In genomic region chr2:100417745-100418090, GRCh38 we compare ENCODE assay signal across 11 cellular contexts. TPM values are rescaled to one million over a fixed set of nuclear protein-coding genes. Genes with fewer than 3 reads are reported as not detected.
DNase-seq lines count a peak whose midpoint lies in the region; ATAC-seq, FAIRE-seq and TF ChIP-seq lines count a peak whose summit lies in the region.
"Had no signal": no experiment of that assay in that cellular context is flagged by ENCODE, and none has a peak within 500 bp of the region (broad histone marks: within the 10 kb centered on the region; RNA-seq: fewer than 3 reads in every experiment).

No MANE protein-coding gene starts in this region.

- no peaks in the 10 kb centered on the region for H3K27me3 ChIP-seq in iPS-15b (ENCODE audit: control insufficient read depth, insufficient read depth, low read length)

- peaks cover 2% of the 10 kb centered on the region for H3K36me3 Mint-ChIP-seq in activated T-helper 1 cell treated with anti-CD3 and anti-CD28 coated beads, Interleukin-12 subunit alpha, Interleukin-12 subunit beta, Interleukin-2, Interleukin-4 antibody, amounts not matched to agents 30 ng/mL and 10 ng/mL and 1 ng/mL, durations not matched to agents 14 hours and 24 hours and 36 hours (ENCODE audit: low read depth)
- H3K36me3 Mint-ChIP-seq in stimulated activated effector memory CD8-positive, alpha-beta T cell treated with anti-CD3 and anti-CD28 coated beads, Interleukin-12 subunit alpha, Interleukin-12 subunit beta, amount 100 ng/mL, for 72 hours, result no peaks in the 10 kb centered on the region

- H3K9me3 Mint-ChIP-seq in activated T-helper 1 cell treated with anti-CD3 and anti-CD28 coated beads, Interleukin-12 subunit alpha, Interleukin-12 subunit beta, Interleukin-2, Interleukin-4 antibody, amounts not matched to agents 30 ng/mL and 10 ng/mL and 1 ng/mL, durations not matched to agents 14 hours and 24 hours and 36 hours, result no peaks in the 10 kb centered on the region
- no peaks in the 10 kb centered on the region for H3K9me3 Mint-ChIP-seq in stimulated activated effector memory CD8-positive, alpha-beta T cell treated with anti-CD3 and anti-CD28 coated beads, Interleukin-12 subunit alpha, Interleukin-12 subunit beta, amount 100 ng/mL, for 72 hours

- H3K4me1 Mint-ChIP-seq in activated T-helper 1 cell treated with anti-CD3 and anti-CD28 coated beads, Interleukin-12 subunit alpha, Interleukin-12 subunit beta, Interleukin-2, Interleukin-4 antibody, amounts not matched to agents 30 ng/mL and 10 ng/mL and 1 ng/mL, durations not matched to agents 14 hours and 24 hours and 36 hours (ENCODE audit: low read depth), result peaks cover 13% of the 10 kb centered on the region
- peaks cover 20% of the 10 kb centered on the region for H3K4me1 Mint-ChIP-seq in stimulated activated effector memory CD8-positive, alpha-beta T cell treated with anti-CD3 and anti-CD28 coated beads, Interleukin-12 subunit alpha, Interleukin-12 subunit beta, amount 100 ng/mL, for 72 hours

- peak overlapping the region; percentile 91 for H3K4me3 ChIP-seq in iPS-15b (ENCODE audit: low read depth, low read length)

- peaks cover 19% of the 10 kb centered on the region for H3K4me1 ChIP-seq in iPS-15b (ENCODE audit: control insufficient read depth, insufficient read depth, low read length)

- FAIRE-seq in GM12891 (lab: Jason Lieb, UNC), result no peak
- FAIRE-seq: A204.1, endometrium had no signal

- peak; percentile 42 for DNase-seq in DMS53 treated with DMSO at 0.1 percent for 48 hours (lab: John Stamatoyannopoulos, UW; ENCODE audit: unreplicated experiment)
- no peak for DNase-seq in DMS53 (lab: John Stamatoyannopoulos, UW)
- DNase-seq in activated T-helper 1 cell treated with anti-CD3 and anti-CD28 coated beads, Interleukin-12 subunit alpha, Interleukin-12 subunit beta, Interleukin-2, Interleukin-4 antibody, amounts not matched to agents 30 ng/mL and 10 ng/mL and 1 ng/mL, durations not matched to agents 14 hours and 24 hours and 36 hours (ENCODE audit: low spot score), result no peak
- DNase-seq in stimulated activated effector memory CD8-positive, alpha-beta T cell treated with anti-CD3 and anti-CD28 coated beads, Interleukin-12 subunit alpha, Interleukin-12 subunit beta, amount 100 ng/mL, for 72 hours (ENCODE audit: low spot score in 2 of 2), result no peak
- no peak for DNase-seq in HT-29 (ENCODE audit: low spot score)
- DNase-seq in NK-92 (lab: John Stamatoyannopoulos, UW; ENCODE audit: unreplicated experiment), result no peak
- DNase-seq in GM12891 (ENCODE audit: insufficient read length, low spot score), result no peak

- peak overlapping the region; percentile 82 for H3K4me3 Mint-ChIP-seq in activated T-helper 1 cell treated with anti-CD3 and anti-CD28 coated beads, Interleukin-12 subunit alpha, Interleukin-12 subunit beta, Interleukin-2, Interleukin-4 antibody, amounts not matched to agents 30 ng/mL and 10 ng/mL and 1 ng/mL, durations not matched to agents 14 hours and 24 hours and 36 hours
- peak overlapping the region; percentile 89 for H3K4me3 Mint-ChIP-seq in stimulated activated effector memory CD8-positive, alpha-beta T cell treated with anti-CD3 and anti-CD28 coated beads, Interleukin-12 subunit alpha, Interleukin-12 subunit beta, amount 100 ng/mL, for 72 hours

- ATAC-seq in stimulated activated effector memory CD8-positive, alpha-beta T cell treated with anti-CD3 and anti-CD28 coated beads, Interleukin-12 subunit alpha, Interleukin-12 subunit beta, amount 100 ng/mL, for 72 hours, result no peak

- no peak for TF ChIP-seq POLR2A in GM12891 (IDR thresholded peaks at IDR 0.05; ENCODE audit: low read depth, low read length)

- no peaks in the 10 kb centered on the region for H3K36me3 ChIP-seq in iPS-15b (ENCODE audit: control insufficient read depth, insufficient read depth, low read length)

- peaks cover 22% of the 10 kb centered on the region for H3K27me3 Mint-ChIP-seq in activated T-helper 1 cell treated with anti-CD3 and anti-CD28 coated beads, Interleukin-12 subunit alpha, Interleukin-12 subunit beta, Interleukin-2, Interleukin-4 antibody, amounts not matched to agents 30 ng/mL and 10 ng/mL and 1 ng/mL, durations not matched to agents 14 hours and 24 hours and 36 hours (ENCODE audit: insufficient read depth)

- H3K9ac ChIP-seq in iPS-15b (ENCODE audit: low read depth, low read length), result peak overlapping the region; percentile 66

- intact Hi-C loops in activated T-helper 1 cell treated with anti-CD3 and anti-CD28 coated beads, Interleukin-12 subunit alpha, Interleukin-12 subunit beta, Interleukin-2, Interleukin-4 antibody, amounts not matched to agents 30 ng/mL and 10 ng/mL and 1 ng/mL, durations not matched to agents 14 hours and 24 hours and 36 hours (cut with micrococcal nuclease), result loop anchor here (1.0 to 5.0 kb wide), 3 partner anchors 145 to 1765 kb away; partner anchors contain the start of genes PDCL3 and RPL31

- no peak overlapping the region for H3K27ac Mint-ChIP-seq in activated T-helper 1 cell treated with anti-CD3 and anti-CD28 coated beads, Interleukin-12 subunit alpha, Interleukin-12 subunit beta, Interleukin-2, Interleukin-4 antibody, amounts not matched to agents 30 ng/mL and 10 ng/mL and 1 ng/mL, durations not matched to agents 14 hours and 24 hours and 36 hours
- H3K27ac Mint-ChIP-seq in stimulated activated effector memory CD8-positive, alpha-beta T cell treated with anti-CD3 and anti-CD28 coated beads, Interleukin-12 subunit alpha, Interleukin-12 subunit beta, amount 100 ng/mL, for 72 hours, result peak overlapping the region; percentile 92

- no peaks in the 10 kb centered on the region for H3K9me3 ChIP-seq in iPS-15b (ENCODE audit: control insufficient read depth, insufficient read depth, low read length)

TF ChIP-seq in GM12891, 5 proteins besides CTCF, POLR2A, EP300 and RAD21:
- TF ChIP-seq POLR2AphosphoS5 (IDR thresholded peaks at IDR 0.05; ENCODE audit: low read depth, low read length) (no peak), SPI1 (IDR thresholded peaks at IDR 0.05; ENCODE audit: low read depth, low read length) (no peak), PAX5 (IDR thresholded peaks at IDR 0.05; ENCODE audit: insufficient read depth, low read length, severe bottlenecking) (no peak), POU2F2 (IDR thresholded peaks at IDR 0.05; ENCODE audit: low read depth, low read length) (no peak)

RNA-seq across cellular contexts. Expression of gene CHST10, which starts 0.2 kb away (rescaled TPM):
- 7.4 and 7.8 TPM in 2 replicates for total RNA-seq in activated T-helper 1 cell treated with anti-CD3 and anti-CD28 coated beads, Interleukin-12 subunit alpha, Interleukin-12 subunit beta, Interleukin-2, Interleukin-4 antibody, amounts not matched to agents 30 ng/mL and 10 ng/mL and 1 ng/mL, durations not matched to agents 14 hours and 24 hours and 36 hours
- total RNA-seq in HT-29 (2014; rRNA removed; shearing (Covaris generic)), result not detected in 2 replicates
- 9.6 TPM for polyA plus RNA-seq in GM12891 (2012; ENCODE audit: low read depth, missing spikeins)

RNA-seq across cellular contexts. Expression of gene NMS, which starts 52.6 kb away (rescaled TPM):
- total RNA-seq in activated T-helper 1 cell treated with anti-CD3 and anti-CD28 coated beads, Interleukin-12 subunit alpha, Interleukin-12 subunit beta, Interleukin-2, Interleukin-4 antibody, amounts not matched to agents 30 ng/mL and 10 ng/mL and 1 ng/mL, durations not matched to agents 14 hours and 24 hours and 36 hours, result not detected in 2 replicates
- total RNA-seq in HT-29 (2014; rRNA removed; shearing (Covaris generic)), result not detected in 2 replicates
- not detected for polyA plus RNA-seq in GM12891 (2012; ENCODE audit: low read depth, missing spikeins)
- total RNA-seq: HT1080 had no signal
